ENCODE assay signal across 16 cellular contexts in the genomic region with DNA sequence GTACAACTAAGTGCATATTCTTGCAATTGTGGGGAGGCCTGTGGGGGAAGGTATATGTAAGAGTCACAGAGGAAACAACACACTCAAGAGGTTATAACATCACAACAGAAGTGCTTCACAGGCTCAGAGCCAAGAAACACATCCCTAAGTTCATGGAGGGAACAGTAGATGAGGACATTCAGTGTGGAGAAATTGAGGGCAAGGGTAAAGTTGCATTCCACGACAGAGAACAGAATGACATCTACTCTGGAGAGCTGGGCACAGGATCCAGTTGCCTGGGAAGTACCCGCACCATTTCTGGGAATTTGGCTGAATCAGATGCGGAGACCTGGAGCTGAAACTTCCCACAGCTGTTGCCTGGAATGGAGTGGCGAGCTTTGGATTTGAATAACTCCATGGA.
DNase-seq lines count a peak whose midpoint lies in the region; ATAC-seq and TF ChIP-seq lines count a peak whose summit lies in the region.
"Had no signal": no experiment of that assay in that cellular context is flagged by ENCODE, and none has a peak within 500 bp of the region (broad histone marks: within the 10 kb centered on the region; RNA-seq: fewer than 3 reads in every experiment).

No MANE protein-coding gene starts in this region.

- DNase-seq in Caki2 (ENCODE audit: low read depth): peak; percentile 50
- DNase-seq in astrocyte of the hippocampus (ENCODE audit: low read depth, low spot score): peak; percentile 68
- DNase-seq in pons (ENCODE audit: low spot score): peak; percentile 28
- DNase-seq in occipital lobe (lab: John Stamatoyannopoulos, UW): no peak
- no peak for DNase-seq in activated CD4-positive, alpha-beta T cell treated with anti-CD3 and anti-CD28 coated beads for 1 hour
- no peak for DNase-seq in SHP77 (lab: John Stamatoyannopoulos, UW)
- no peak for DNase-seq in T1000 (lab: John Stamatoyannopoulos, UW)
- DNase-seq: activated CD4-positive, alpha-beta T cell treated with anti-CD3 and anti-CD28 coated beads, Interleukin-2, amount 10 ng/mL, durations not matched to agents 24 days and 14 days; Caco-2; esophagus squamous epithelium; naive B cell; NCI-H226; T-helper 2 cell; testis had no signal

- in situ Hi-C loops in Caki2 (cut with HindIII; ENCODE audit: low pct_unique_long_range_greater_than_20kb, low sequenced_read_pairs): no loop called here

- no peaks in the 10 kb centered on the region for H3K9me3 ChIP-seq in gastroesophageal sphincter
- H3K9me3 ChIP-seq: Caco-2, esophagus squamous epithelium, testis had no signal

- no peak for TF ChIP-seq CTCF in gastroesophageal sphincter (IDR thresholded peaks at IDR 0.05)

- no peak for TF ChIP-seq POLR2A in gastroesophageal sphincter (IDR thresholded peaks at IDR 0.05)

- H3K4me1 ChIP-seq in gastroesophageal sphincter: peaks cover 0 to 5% (median 0%) of the 10 kb centered on the region in 3 donors
- H3K4me1 ChIP-seq: Caco-2, testis had no signal

- no peaks in the 10 kb centered on the region for H3K27me3 ChIP-seq in gastroesophageal sphincter
- H3K27me3 ChIP-seq: esophagus squamous epithelium, testis had no signal

- H3K36me3 ChIP-seq in gastroesophageal sphincter: no peaks in the 10 kb centered on the region
- H3K36me3 ChIP-seq: esophagus squamous epithelium had no signal

- no peak for TF ChIP-seq EP300 in gastroesophageal sphincter (IDR thresholded peaks at IDR 0.05)

- H3K4me3 ChIP-seq in gastroesophageal sphincter: no peak overlapping the region
- H3K4me3 ChIP-seq: esophagus squamous epithelium, skin epidermis, testis had no signal

- ATAC-seq in gastroesophageal sphincter: peak; percentile 27

- 71 to 77% methylated on average over 2 of the region's 4 CpGs for WGBS in gastroesophageal sphincter (ENCODE audit: low coverage in 1 of 2), 2 donors

- no peak overlapping the region for H3K27ac ChIP-seq in gastroesophageal sphincter
- H3K27ac ChIP-seq: skin epidermis, testis had no signal

Comparison
In these comparisons a context has a peak if more than half of its experiments do, and no peak if none do; other contexts are left out.
1. DNase-seq: peak in Caki2 (single experiment), astrocyte of the hippocampus (single experiment) and pons (single experiment); none in occipital lobe (single experiment), activated CD4-positive, alpha-beta T cell treated with anti-CD3 and anti-CD28 coated beads for 1 hour (single experiment), SHP77 (0 of 2) and T1000 (single experiment).